Comparison of ENCODE assay signal across 1 cellular context in the genomic region with DNA sequence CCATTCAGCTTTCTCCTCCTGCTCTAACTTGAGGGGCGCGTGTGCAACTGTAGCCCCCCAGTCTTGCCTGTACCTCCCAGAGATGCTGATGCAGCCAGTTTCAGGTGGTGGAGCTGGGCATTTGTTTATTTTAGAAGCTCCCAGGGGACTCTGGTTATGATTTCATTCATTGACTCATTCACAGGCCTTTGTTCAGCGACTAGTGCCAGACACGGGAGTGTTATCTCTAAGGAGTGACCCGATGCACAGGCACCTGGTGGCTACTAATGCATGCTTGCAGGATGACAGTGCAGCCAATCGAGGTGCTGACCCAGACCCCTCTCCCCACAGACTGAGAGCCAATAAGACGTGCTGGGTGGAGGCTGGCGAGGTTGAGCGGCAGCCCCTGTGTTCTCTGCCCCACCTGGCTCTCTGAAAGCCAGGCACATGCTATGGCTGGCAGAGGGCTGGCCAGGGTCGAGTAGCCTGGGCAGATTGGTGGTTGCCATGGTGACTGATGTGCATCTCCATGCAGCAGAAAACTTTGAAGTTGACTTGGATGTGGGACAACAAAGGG.
TF ChIP-seq lines count a peak whose summit lies in the region.

No MANE protein-coding gene starts in this region.

TF ChIP-seq in HEK293, 187 proteins besides CTCF, POLR2A, EP300 and RAD21 (continued from another document):
- TF ChIP-seq, protein P1, sequence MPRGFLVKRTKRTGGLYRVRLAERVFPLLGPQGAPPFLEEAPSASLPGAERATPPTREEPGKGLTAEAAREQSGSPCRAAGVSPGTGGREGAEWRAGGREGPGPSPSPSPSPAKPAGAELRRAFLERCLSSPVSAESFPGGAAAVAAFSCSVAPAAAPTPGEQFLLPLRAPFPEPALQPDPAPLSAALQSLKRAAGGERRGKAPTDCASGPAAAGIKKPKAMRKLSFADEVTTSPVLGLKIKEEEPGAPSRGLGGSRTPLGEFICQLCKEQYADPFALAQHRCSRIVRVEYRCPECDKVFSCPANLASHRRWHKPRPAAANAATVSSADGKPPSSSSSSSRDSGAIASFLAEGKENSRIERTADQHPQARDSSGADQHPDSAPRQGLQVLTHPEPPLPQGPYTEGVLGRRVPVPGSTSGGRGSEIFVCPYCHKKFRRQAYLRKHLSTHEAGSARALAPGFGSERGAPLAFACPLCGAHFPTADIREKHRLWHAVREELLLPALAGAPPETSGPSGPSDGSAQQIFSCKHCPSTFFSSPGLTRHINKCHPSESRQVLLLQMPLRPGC (tag by site-specific recombination; IDR thresholded peaks at IDR 0.05), result peak; percentile 49; the same call in 1 of the 2 replicates
- TF ChIP-seq ZNF600 (tag by site-specific recombination; IDR thresholded peaks at IDR 0.05), result 0 out of 2 replicates have a peak, but pooled peaks have one; percentile 59
- no peak for TF ChIP-seq ZNF473 (tag by site-specific recombination; IDR thresholded peaks at IDR 0.05)
- 0 out of 2 replicates have a peak, but pooled peaks have one; percentile 43 for TF ChIP-seq ZEB2 (tag by site-specific recombination; IDR thresholded peaks at IDR 0.05)
- TF ChIP-seq GLIS1 (tag by site-specific recombination; IDR thresholded peaks at IDR 0.05), result peak; percentile 61
- peak; percentile 55; the same call in 1 of the 2 replicates for TF ChIP-seq GLIS2 (tag by site-specific recombination; IDR thresholded peaks at IDR 0.05)
- TF ChIP-seq, protein P2, sequence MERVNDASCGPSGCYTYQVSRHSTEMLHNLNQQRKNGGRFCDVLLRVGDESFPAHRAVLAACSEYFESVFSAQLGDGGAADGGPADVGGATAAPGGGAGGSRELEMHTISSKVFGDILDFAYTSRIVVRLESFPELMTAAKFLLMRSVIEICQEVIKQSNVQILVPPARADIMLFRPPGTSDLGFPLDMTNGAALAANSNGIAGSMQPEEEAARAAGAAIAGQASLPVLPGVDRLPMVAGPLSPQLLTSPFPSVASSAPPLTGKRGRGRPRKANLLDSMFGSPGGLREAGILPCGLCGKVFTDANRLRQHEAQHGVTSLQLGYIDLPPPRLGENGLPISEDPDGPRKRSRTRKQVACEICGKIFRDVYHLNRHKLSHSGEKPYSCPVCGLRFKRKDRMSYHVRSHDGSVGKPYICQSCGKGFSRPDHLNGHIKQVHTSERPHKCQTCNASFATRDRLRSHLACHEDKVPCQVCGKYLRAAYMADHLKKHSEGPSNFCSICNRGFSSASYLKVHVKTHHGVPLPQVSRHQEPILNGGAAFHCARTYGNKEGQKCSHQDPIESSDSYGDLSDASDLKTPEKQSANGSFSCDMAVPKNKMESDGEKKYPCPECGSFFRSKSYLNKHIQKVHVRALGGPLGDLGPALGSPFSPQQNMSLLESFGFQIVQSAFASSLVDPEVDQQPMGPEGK (tag by site-specific recombination; IDR thresholded peaks at IDR 0.05), result peak; percentile 78
- no peak for TF ChIP-seq ZNF785 (tag by site-specific recombination; IDR thresholded peaks at IDR 0.05)
- TF ChIP-seq ZNF629 (tag by site-specific recombination; IDR thresholded peaks at IDR 0.05), result peak; percentile 83
- peak; percentile 64 for TF ChIP-seq ZBTB17 (tag by site-specific recombination; IDR thresholded peaks at IDR 0.05)
- peak; percentile 48; the same call in 1 of the 2 replicates for TF ChIP-seq OSR2 (tag by site-specific recombination; IDR thresholded peaks at IDR 0.05)
- no peak for TF ChIP-seq ZNF350 (tag by site-specific recombination; IDR thresholded peaks at IDR 0.05)
- 0 out of 2 replicates have a peak, but pooled peaks have one; percentile 30 for TF ChIP-seq SP2 (tag by site-specific recombination; IDR thresholded peaks at IDR 0.05)
- TF ChIP-seq, protein P3, sequence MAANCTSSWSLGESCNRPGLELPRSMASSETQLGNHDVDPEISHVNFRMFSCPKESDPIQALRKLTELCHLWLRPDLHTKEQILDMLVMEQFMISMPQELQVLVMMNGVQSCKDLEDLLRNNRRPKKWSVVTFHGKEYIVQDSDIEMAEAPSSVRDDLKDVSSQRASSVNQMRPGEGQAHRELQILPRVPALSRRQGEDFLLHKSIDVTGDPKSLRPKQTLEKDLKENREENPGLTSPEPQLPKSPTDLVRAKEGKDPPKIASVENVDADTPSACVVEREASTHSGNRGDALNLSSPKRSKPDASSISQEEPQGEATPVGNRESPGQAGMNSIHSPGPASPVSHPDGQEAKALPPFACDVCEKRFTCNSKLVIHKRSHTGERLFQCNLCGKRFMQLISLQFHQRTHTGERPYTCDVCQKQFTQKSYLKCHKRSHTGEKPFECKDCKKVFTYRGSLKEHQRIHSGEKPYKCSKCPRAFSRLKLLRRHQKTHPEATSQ (tag by site-specific recombination; IDR thresholded peaks at IDR 0.05), result no peak
- 0 out of 2 replicates have a peak, but pooled peaks have one; percentile 49 for TF ChIP-seq ZXDB (tag by site-specific recombination; IDR thresholded peaks at IDR 0.05)
- TF ChIP-seq, protein P4, sequence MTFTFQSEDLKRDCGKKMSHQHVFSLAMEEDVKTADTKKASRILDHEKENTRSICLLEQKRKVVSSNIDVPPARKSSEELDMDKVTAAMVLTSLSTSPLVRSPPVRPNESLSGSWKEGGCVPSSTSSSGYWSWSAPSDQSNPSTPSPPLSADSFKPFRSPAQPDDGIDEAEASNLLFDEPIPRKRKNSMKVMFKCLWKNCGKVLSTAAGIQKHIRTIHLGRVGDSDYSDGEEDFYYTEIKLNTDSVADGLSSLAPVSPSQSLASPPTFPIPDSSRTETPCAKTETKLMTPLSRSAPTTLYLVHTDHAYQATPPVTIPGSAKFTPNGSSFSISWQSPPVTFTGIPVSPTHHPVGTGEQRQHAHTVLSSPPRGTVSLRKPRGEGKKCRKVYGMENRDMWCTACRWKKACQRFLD (tag by site-specific recombination; IDR thresholded peaks at IDR 0.05), result no peak
- 0 out of 2 replicates have a peak, but pooled peaks have one; percentile 35 for TF ChIP-seq KLF1 (tag by site-specific recombination; IDR thresholded peaks at IDR 0.05)
- peak; percentile 55; the same call in 1 of the 2 replicates for TF ChIP-seq KLF8 (tag by site-specific recombination; IDR thresholded peaks at IDR 0.05)
- TF ChIP-seq, protein P5, sequence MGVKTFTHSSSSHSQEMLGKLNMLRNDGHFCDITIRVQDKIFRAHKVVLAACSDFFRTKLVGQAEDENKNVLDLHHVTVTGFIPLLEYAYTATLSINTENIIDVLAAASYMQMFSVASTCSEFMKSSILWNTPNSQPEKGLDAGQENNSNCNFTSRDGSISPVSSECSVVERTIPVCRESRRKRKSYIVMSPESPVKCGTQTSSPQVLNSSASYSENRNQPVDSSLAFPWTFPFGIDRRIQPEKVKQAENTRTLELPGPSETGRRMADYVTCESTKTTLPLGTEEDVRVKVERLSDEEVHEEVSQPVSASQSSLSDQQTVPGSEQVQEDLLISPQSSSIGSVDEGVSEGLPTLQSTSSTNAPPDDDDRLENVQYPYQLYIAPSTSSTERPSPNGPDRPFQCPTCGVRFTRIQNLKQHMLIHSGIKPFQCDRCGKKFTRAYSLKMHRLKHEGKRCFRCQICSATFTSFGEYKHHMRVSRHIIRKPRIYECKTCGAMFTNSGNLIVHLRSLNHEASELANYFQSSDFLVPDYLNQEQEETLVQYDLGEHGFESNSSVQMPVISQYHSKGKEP (tag by site-specific recombination; IDR thresholded peaks at IDR 0.05), result peak; percentile 83
- peak; percentile 75; the same call in 1 of the 2 replicates for TF ChIP-seq ZNF24 (tag by site-specific recombination; IDR thresholded peaks at IDR 0.05)
- 0 out of 2 replicates have a peak, but pooled peaks have one; percentile 27 for TF ChIP-seq ZNF335 (tag by site-specific recombination; conservative IDR thresholded peaks at IDR 0.05)
- TF ChIP-seq ZNF677 (tag by site-specific recombination; IDR thresholded peaks at IDR 0.05), result no peak
- peak; percentile 68; the same call in 1 of the 2 replicates for TF ChIP-seq BCL11A (tag by site-specific recombination; IDR thresholded peaks at IDR 0.05; ENCODE audit: low read depth)
- peak; percentile 48; the same call in 1 of the 2 replicates for TF ChIP-seq ZNF660 (tag by site-specific recombination; IDR thresholded peaks at IDR 0.05)
- 0 out of 2 replicates have a peak, but pooled peaks have one; percentile 52 for TF ChIP-seq ZFP37 (tag by site-specific recombination; IDR thresholded peaks at IDR 0.05)
- TF ChIP-seq ZNF530 (tag by site-specific recombination; IDR thresholded peaks at IDR 0.05; ENCODE audit: low read depth), result no peak
- TF ChIP-seq ZNF843 (tag by site-specific recombination; IDR thresholded peaks at IDR 0.05), result peak; percentile 28; the same call in 1 of the 2 replicates
- TF ChIP-seq, protein P6, sequence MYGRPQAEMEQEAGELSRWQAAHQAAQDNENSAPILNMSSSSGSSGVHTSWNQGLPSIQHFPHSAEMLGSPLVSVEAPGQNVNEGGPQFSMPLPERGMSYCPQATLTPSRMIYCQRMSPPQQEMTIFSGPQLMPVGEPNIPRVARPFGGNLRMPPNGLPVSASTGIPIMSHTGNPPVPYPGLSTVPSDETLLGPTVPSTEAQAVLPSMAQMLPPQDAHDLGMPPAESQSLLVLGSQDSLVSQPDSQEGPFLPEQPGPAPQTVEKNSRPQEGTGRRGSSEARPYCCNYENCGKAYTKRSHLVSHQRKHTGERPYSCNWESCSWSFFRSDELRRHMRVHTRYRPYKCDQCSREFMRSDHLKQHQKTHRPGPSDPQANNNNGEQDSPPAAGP (tag by site-specific recombination; IDR thresholded peaks at IDR 0.05), result peak; percentile 89
- TF ChIP-seq SP7 (tag by site-specific recombination; IDR thresholded peaks at IDR 0.05), result 0 out of 2 replicates have a peak, but pooled peaks have one; percentile 22
